34 cellular contexts compared by ENCODE assay signal in genomic region chr16:8648867-8649266, GRCh38. TPM values are rescaled to one million over a fixed set of nuclear protein-coding genes. Genes with fewer than 3 reads are reported as not detected.
"Had no signal": no experiment of that assay in that cellular context is flagged by ENCODE, and none has a peak within 500 bp of the region (broad histone marks: within the 10 kb centered on the region; RNA-seq: fewer than 3 reads in every experiment).

No MANE protein-coding gene starts in this region.

- DNase-seq: Karpas-422, KBM-7, MM.1S, MV-4-11, NCI-H1092, NCI-H1105, NCI-H1417 treated with DMSO at 0.1 percent for 48 hours, NCI-H1436 treated with DMSO at 0.1 percent for 48 hours, NCI-H1694 treated with DMSO at 0.1 percent for 48 hours, NCI-H187 treated with DMSO at 0.1 percent for 48 hours, NCI-H2029, NCI-H2081, NCI-H2107, NCI-H2171 treated with DMSO at 0.1 percent for 48 hours, NCI-H345, NCI-H446, NCI-H510A treated with DMSO at 0.1 percent for 48 hours, NCI-H524 treated with DMSO at 0.1 percent for 48 hours, NCI-H526 treated with DMSO at 0.1 percent for 48 hours, NCI-H774, OCI-M1, PC-3, Peyer's patch, Right ventricle myocardium superior, RPMI8226, SHP77 treated with DMSO at 0.1 percent for 48 hours, SK-N-SH, SW 1271, T-helper 1 cell had no signal

- ATAC-seq: PC-3 had no signal

- H3K9me2 ChIP-seq: SK-N-SH had no signal

- H3K9ac ChIP-seq: KMS-11, SK-N-SH had no signal

- H3K4me3 ChIP-seq: Peyer's patch, SJSA1 had no signal

- H3K27me3 ChIP-seq: Peyer's patch, SJSA1 had no signal

- H3K4me2 ChIP-seq: KMS-11, SK-N-SH had no signal

- H3K4me1 ChIP-seq: Peyer's patch, SJSA1 had no signal

- H3K27ac ChIP-seq: KMS-11, Peyer's patch, SJSA1 had no signal

- H3K9me3 ChIP-seq: Peyer's patch, SJSA1, SK-N-SH had no signal

RNA-seq across cellular contexts. Expression of gene TMEM114, which starts 58.6 kb away (rescaled TPM):
- total RNA-seq: LHCN-M2, MCF 10A, NCI-H460, PC-3, Peyer's patch, Right ventricle myocardium superior, SJSA1 had no signal
- polyA plus RNA-seq: SK-N-SH had no signal
